Comparison of ENCODE assay signal across 8 cellular contexts in genomic region chr2:74374509-74375205, GRCh38. TPM values are rescaled to one million over a fixed set of nuclear protein-coding genes. Genes with fewer than 3 reads are reported as not detected.
DNase-seq lines count a peak whose midpoint lies in the region; ATAC-seq, FAIRE-seq and TF ChIP-seq lines count a peak whose summit lies in the region.

No MANE protein-coding gene starts in this region.

- peak overlapping the region; percentile 49 for H3K4me3 ChIP-seq in epithelial cell of proximal tubule (ENCODE audit: low read depth, low read length)

- no peak for TF ChIP-seq CTCF in D721Med (IDR thresholded peaks at IDR 0.05; ENCODE audit: insufficient read depth, missing control alignments)
- TF ChIP-seq CTCF in epithelial cell of proximal tubule (conservative IDR thresholded peaks at IDR 0.05; ENCODE audit: low read depth, low read length): no peak

- DNase-seq in D721Med (ENCODE audit: insufficient read length, low spot score) (peak; percentile 99), NCI-H2227 treated with DMSO at 0.1 percent for 48 hours (lab: John Stamatoyannopoulos, UW) (peak; percentile 90), epithelial cell of proximal tubule (ENCODE audit: low read depth) (no peak), midbrain (lab: John Stamatoyannopoulos, UW) (peak; percentile 96), T1000 (lab: John Stamatoyannopoulos, UW) (no peak), UCSD-AML1 (lab: John Stamatoyannopoulos, UW; ENCODE audit: unreplicated experiment) (no peak)

- FAIRE-seq in D721Med (lab: Jason Lieb, UNC): peak; percentile 79

- no peak for ATAC-seq in GM21528 (IDR thresholded peaks at IDR 0.05; ENCODE audit: low FRiP score, unreplicated experiment)
- no peak for ATAC-seq in GM18517 (IDR thresholded peaks at IDR 0.05; ENCODE audit: unreplicated experiment)

RNA-seq across cellular contexts. Expression of gene DCTN1, which starts 5.5 kb away (rescaled TPM):
- total RNA-seq in epithelial cell of proximal tubule: 93.1 and 96.3 TPM in 2 replicates

RNA-seq across cellular contexts. Expression of gene SLC4A5, which starts 31.4 kb away (rescaled TPM):
- under 0.01 and 0.14 TPM in 2 replicates for total RNA-seq in epithelial cell of proximal tubule

RNA-seq across cellular contexts. Expression of gene C2orf81, which starts 46.8 kb away (rescaled TPM):
- 2.7 and 4.1 TPM in 2 replicates for total RNA-seq in epithelial cell of proximal tubule

RNA-seq across cellular contexts. Expression of gene WDR54, which starts 46.9 kb away (rescaled TPM):
- 45.1 and 61.7 TPM in 2 replicates for total RNA-seq in epithelial cell of proximal tubule

Comparison
In these comparisons a context has a peak if more than half of its experiments do, and no peak if none do; other contexts are left out.
1. DNase-seq: peak in D721Med (single experiment), NCI-H2227 treated with DMSO at 0.1 percent for 48 hours (single experiment) and midbrain (single experiment); none in epithelial cell of proximal tubule (single experiment), T1000 (single experiment) and UCSD-AML1 (single experiment).